ENCODE assay signal across 10 cellular contexts in genomic region chr1:20380616-20381035, GRCh38.
DNase-seq lines count a peak whose midpoint lies in the region; ATAC-seq and TF ChIP-seq lines count a peak whose summit lies in the region.
"Had no signal": no experiment of that assay in that cellular context is flagged by ENCODE, and none has a peak within 500 bp of the region (broad histone marks: within the 10 kb centered on the region; RNA-seq: fewer than 3 reads in every experiment).

No MANE protein-coding gene starts in this region.

- DNase-seq in activated CD4-positive, CD25-positive, alpha-beta regulatory T cell (lab: John Stamatoyannopoulos, UW): no peak
- peak; percentile 38 for DNase-seq in RKO (ENCODE audit: low spot score)
- peak; percentile 97 for DNase-seq in fibroblast of the aortic adventitia (ENCODE audit: low read depth)
- no peak for DNase-seq in activated CD8-positive, alpha-beta memory T cell treated with anti-CD3 and anti-CD28 coated beads, Interleukin-2, amount 10 ng/mL, durations not matched to agents 7 days and 5 days
- DNase-seq in mucosa of gallbladder (ENCODE audit: low spot score): no peak
- no peak for DNase-seq in G401 (ENCODE audit: low spot score)
- DNase-seq: NCI-H1105 had no signal

- peak overlapping the region; percentile 77 for H3K27ac Mint-ChIP-seq in stimulated activated memory B cell treated with anti-CD40 and anti-IgM and Interleukin-4, amounts not matched to agents 10 μg/mL and 1 μg/mL and 100 μg/mL, for 72 hours
- H3K27ac Mint-ChIP-seq in activated CD8-positive, alpha-beta memory T cell treated with anti-CD3 and anti-CD28 coated beads, Interleukin-2, amount 10 ng/mL, durations not matched to agents 7 days and 5 days: no peak overlapping the region

- CTCF ChIA-PET in activated CD8-positive, alpha-beta memory T cell treated with anti-CD3 and anti-CD28 coated beads, Interleukin-2, amount 10 ng/mL, durations not matched to agents 7 days and 5 days (lab: Charles Lee): interaction anchor here (1.7 kb wide), 1 partner anchor 167 kb away, joined by 4 read pairs; no protein-coding TSS in a partner anchor

- H3K36me3 Mint-ChIP-seq in stimulated activated memory B cell treated with anti-CD40 and anti-IgM and Interleukin-4, amounts not matched to agents 10 μg/mL and 1 μg/mL and 100 μg/mL, for 72 hours: no peaks in the 10 kb centered on the region
- H3K36me3 Mint-ChIP-seq in activated CD8-positive, alpha-beta memory T cell treated with anti-CD3 and anti-CD28 coated beads, Interleukin-2, amount 10 ng/mL, durations not matched to agents 7 days and 5 days: no peaks in the 10 kb centered on the region

- H3K4me1 Mint-ChIP-seq in stimulated activated memory B cell treated with anti-CD40 and anti-IgM and Interleukin-4, amounts not matched to agents 10 μg/mL and 1 μg/mL and 100 μg/mL, for 72 hours: peaks cover 54% of the 10 kb centered on the region
- no peaks in the 10 kb centered on the region for H3K4me1 Mint-ChIP-seq in activated CD8-positive, alpha-beta memory T cell treated with anti-CD3 and anti-CD28 coated beads, Interleukin-2, amount 10 ng/mL, durations not matched to agents 7 days and 5 days

- H3K4me3 Mint-ChIP-seq in stimulated activated memory B cell treated with anti-CD40 and anti-IgM and Interleukin-4, amounts not matched to agents 10 μg/mL and 1 μg/mL and 100 μg/mL, for 72 hours: peak overlapping the region; percentile 27
- no peak overlapping the region for H3K4me3 Mint-ChIP-seq in activated CD8-positive, alpha-beta memory T cell treated with anti-CD3 and anti-CD28 coated beads, Interleukin-2, amount 10 ng/mL, durations not matched to agents 7 days and 5 days

- in situ Hi-C loops in G401 (cut with HindIII; ENCODE audit: low sequenced_read_pairs): no loop called here

- H3K4me3 ChIP-seq in fibroblast of the aortic adventitia (ENCODE audit: low read depth, low read length): no peak overlapping the region
- H3K4me3 ChIP-seq: BLaER1 had no signal

- peak; percentile 33 to 56 for ATAC-seq in activated CD4-positive, CD25-positive, alpha-beta regulatory T cell treated with anti-CD3 and anti-CD28 coated beads, Interleukin-2, amount 50 U/mL, for 24 hours
- ATAC-seq in stimulated activated memory B cell treated with anti-CD40 and anti-IgM and Interleukin-4, amounts not matched to agents 10 μg/mL and 1 μg/mL and 100 μg/mL, for 72 hours: peak; percentile 79
- ATAC-seq in activated CD8-positive, alpha-beta memory T cell treated with anti-CD3 and anti-CD28 coated beads, Interleukin-2, amount 10 ng/mL, durations not matched to agents 7 days and 5 days: no peak

- TF ChIP-seq CTCF in fibroblast of the aortic adventitia (IDR thresholded peaks at IDR 0.05; ENCODE audit: insufficient read depth, low read length): no peak

- H3K9me3 Mint-ChIP-seq in stimulated activated memory B cell treated with anti-CD40 and anti-IgM and Interleukin-4, amounts not matched to agents 10 μg/mL and 1 μg/mL and 100 μg/mL, for 72 hours: peaks cover 7% of the 10 kb centered on the region
- H3K9me3 Mint-ChIP-seq in activated CD8-positive, alpha-beta memory T cell treated with anti-CD3 and anti-CD28 coated beads, Interleukin-2, amount 10 ng/mL, durations not matched to agents 7 days and 5 days (ENCODE audit: low read depth): peaks cover 3% of the 10 kb centered on the region

- H3K27me3 Mint-ChIP-seq in stimulated activated memory B cell treated with anti-CD40 and anti-IgM and Interleukin-4, amounts not matched to agents 10 μg/mL and 1 μg/mL and 100 μg/mL, for 72 hours: peaks cover 23% of the 10 kb centered on the region
- H3K27me3 Mint-ChIP-seq in activated CD8-positive, alpha-beta memory T cell treated with anti-CD3 and anti-CD28 coated beads, Interleukin-2, amount 10 ng/mL, durations not matched to agents 7 days and 5 days: peaks cover 46% of the 10 kb centered on the region

Comparison
In these comparisons a context has a peak if more than half of its experiments do, and no peak if none do; other contexts are left out.
1. DNase-seq: peak in RKO (single experiment) and fibroblast of the aortic adventitia (single experiment); none in activated CD4-positive, CD25-positive, alpha-beta regulatory T cell (0 of 4), activated CD8-positive, alpha-beta memory T cell treated with anti-CD3 and anti-CD28 coated beads, Interleukin-2, amount 10 ng/mL, durations not matched to agents 7 days and 5 days (single experiment), mucosa of gallbladder (single experiment) and G401 (single experiment).